Comparison of ENCODE assay signal across 17 cellular contexts in genomic region chr10:94293344-94293743, GRCh38.
DNase-seq lines count a peak whose midpoint lies in the region; ATAC-seq and TF ChIP-seq lines count a peak whose summit lies in the region.
"Had no signal": no experiment of that assay in that cellular context is flagged by ENCODE, and none has a peak within 500 bp of the region (broad histone marks: within the 10 kb centered on the region; RNA-seq: fewer than 3 reads in every experiment).

No MANE protein-coding gene starts in this region.

- POLR2A ChIA-PET in SK-N-SH (lab: Yijun Ruan, JAX): no interaction called here

- intact Hi-C loops in aorta (cut with DNase I): no loop called here

- no peaks in the 10 kb centered on the region for H3K9me2 ChIP-seq in SK-N-SH

- no peaks in the 10 kb centered on the region for H3K27me3 ChIP-seq in SK-N-SH (ENCODE audit: insufficient read depth)
- no peaks in the 10 kb centered on the region for H3K27me3 ChIP-seq in aorta (ENCODE audit: control insufficient read depth in 1 of 2, insufficient read depth in 2 of 2, low read length in 1 of 2)
- H3K27me3 ChIP-seq: transverse colon had no signal

- H3K4me1 ChIP-seq in SK-N-SH (ENCODE audit: control insufficient read depth in 1 of 2, insufficient read depth in 2 of 2, low read depth in 1 of 2, low read length in 1 of 2): peaks cover 6 to 13% of the 10 kb centered on the region in 2 experiments; a peak in 3 of 4 replicates
- H3K4me1 ChIP-seq in aorta (ENCODE audit: control insufficient read depth in 1 of 2, insufficient read depth in 2 of 2, low read length in 2 of 2): no peaks in the 10 kb centered on the region

- H3K9me3 ChIP-seq in SK-N-SH: no peaks in the 10 kb centered on the region
- no peaks in the 10 kb centered on the region for H3K9me3 ChIP-seq in aorta (ENCODE audit: control insufficient read depth, low read length)
- H3K9me3 ChIP-seq: transverse colon had no signal

- TF ChIP-seq RAD21 in SK-N-SH (IDR thresholded peaks at IDR 0.05; ENCODE audit: low read length): no peak

- H4K20me1 ChIP-seq in SK-N-SH (ENCODE audit: insufficient read depth): no peaks in the 10 kb centered on the region

- 17% methylated on average over 1 of the region's 1 CpG for WGBS in SK-N-SH (ENCODE audit: low lambda C conversion rate)
- WGBS in aorta, 2 donors: 0 to 3% methylated on average over 1 of the region's 1 CpG

- H2AFZ ChIP-seq in SK-N-SH (ENCODE audit: low read depth): no peak overlapping the region

- no peaks in the 10 kb centered on the region for H3K36me3 ChIP-seq in SK-N-SH (replicated peaks in 1 of 2; ENCODE audit: control insufficient read depth in 1 of 2, insufficient read depth in 2 of 2, low read length in 1 of 2)
- H3K36me3 ChIP-seq in aorta (ENCODE audit: control insufficient read depth in 1 of 2, insufficient read depth in 2 of 2, low read length in 1 of 2): peaks cover under 1 to 2% of the 10 kb centered on the region in 2 donors
- H3K36me3 ChIP-seq: transverse colon had no signal

- no peak for TF ChIP-seq EP300 in SK-N-SH (IDR thresholded peaks at IDR 0.05; ENCODE audit: borderline replicate concordance in 1 of 2, low read depth in 1 of 2, low read length in 1 of 2)

- H3K27ac ChIP-seq in SK-N-SH (ENCODE audit: low read depth in 2 of 2, low read length in 1 of 2) (peak overlapping the region in 1 of 2 experiments; percentile 35; a peak in 1 of 4 replicates), aorta (ENCODE audit: low read depth in 1 of 2, low read length in 2 of 2) (no peak overlapping the region)
- H3K27ac ChIP-seq: HL-60, transverse colon had no signal

- DNase-seq in SK-N-SH (no peak), fibroblast of gingiva (ENCODE audit: low read depth) (peak; percentile 38), left kidney (ENCODE audit: low read depth, low spot score) (peak; percentile 56), aorta (peak in 1 of 2 donors; percentile 54), HPDE6-E6E7 (ENCODE audit: extremely low spot score) (no peak)
- DNase-seq in activated CD4-positive, CD25-positive, alpha-beta regulatory T cell treated with anti-CD3 and anti-CD28 coated beads, Interleukin-2, amount 50 U/mL, for 72 hours: no peak
- DNase-seq: activated CD4-positive, alpha-beta T cell treated with anti-CD3 and anti-CD28 coated beads, Interleukin-2, amount 10 ng/mL, durations not matched to agents 24 days and 14 days; activated naive CD8-positive, alpha-beta T cell treated with anti-CD3 and anti-CD28 coated beads, Interleukin-2, amount 10 ng/mL, durations not matched to agents 7 days and 5 days; NCI-H1436; NCI-H2171; NCI-H524 treated with DMSO at 0.1 percent for 48 hours; nephron progenitor cell; stimulated activated CD4-positive, alpha-beta T cell treated with anti-CD3 and anti-CD28 coated beads, Interleukin-2, amount 100 ng/mL, for 48 hours; stimulated activated naive CD4-positive, alpha-beta T cell treated with Interleukin-2 at 50 U/mL for 16 hours had no signal

- H3F3A ChIP-seq in SK-N-SH (replicated peaks; ENCODE audit: insufficient read depth): peaks cover 6% of the 10 kb centered on the region

- no peak overlapping the region for H3K9ac ChIP-seq in SK-N-SH

- H3K79me2 ChIP-seq in SK-N-SH (ENCODE audit: insufficient read depth): no peaks in the 10 kb centered on the region

- no peak for TF ChIP-seq CTCF in SK-N-SH (IDR thresholded peaks at IDR 0.05)

- ATAC-seq in aorta (ENCODE audit: low FRiP score): peak; percentile 58
- no peak for ATAC-seq in HG02981 (IDR thresholded peaks at IDR 0.05; ENCODE audit: unreplicated experiment)

- H3K4me2 ChIP-seq in SK-N-SH: peak overlapping the region; percentile 3; the same call in 1 of the 2 replicates

- H3K4me3 ChIP-seq in SK-N-SH (ENCODE audit: low read depth in 2 of 2, low read length in 1 of 2) (no peak overlapping the region), aorta (ENCODE audit: low read length in 2 of 2) (no peak overlapping the region)
- H3K4me3 ChIP-seq: transverse colon had no signal

- CTCF ChIA-PET in SK-N-SH (lab: Yijun Ruan, JAX): no interaction called here

TF ChIP-seq in SK-N-SH, 30 proteins besides CTCF, POLR2A, EP300 and RAD21:
- no peak for TF ChIP-seq TAF1 (IDR thresholded peaks at IDR 0.05; ENCODE audit: borderline replicate concordance, low read depth, low read length)
- TF ChIP-seq REST (IDR thresholded peaks at IDR 0.05; ENCODE audit: low read depth, low read length): no peak
- TF ChIP-seq, protein P1, sequence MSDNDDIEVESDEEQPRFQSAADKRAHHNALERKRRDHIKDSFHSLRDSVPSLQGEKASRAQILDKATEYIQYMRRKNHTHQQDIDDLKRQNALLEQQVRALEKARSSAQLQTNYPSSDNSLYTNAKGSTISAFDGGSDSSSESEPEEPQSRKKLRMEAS (IDR thresholded peaks at IDR 0.05; ENCODE audit: low read depth): no peak
- no peak for TF ChIP-seq POLR2AphosphoS5 (IDR thresholded peaks at IDR 0.05; ENCODE audit: low read depth, low read length)
- TF ChIP-seq RCOR1 (IDR thresholded peaks at IDR 0.05; ENCODE audit: low read length): no peak
- no peak for TF ChIP-seq FOSL2 (IDR thresholded peaks at IDR 0.05; ENCODE audit: borderline replicate concordance, low read depth)
- no peak for TF ChIP-seq ELF1 (IDR thresholded peaks at IDR 0.05)
- TF ChIP-seq RXRA (IDR thresholded peaks at IDR 0.05; ENCODE audit: borderline replicate concordance, low read depth): no peak
- TF ChIP-seq GABPA (IDR thresholded peaks at IDR 0.05; ENCODE audit: low read depth): no peak
- no peak for TF ChIP-seq NRF1 (IDR thresholded peaks at IDR 0.05; ENCODE audit: low read depth, low read length)
- TF ChIP-seq FOXJ3 (CRISPR knock-in tag; IDR thresholded peaks at IDR 0.05): no peak
- TF ChIP-seq RFX5 (IDR thresholded peaks at IDR 0.05; ENCODE audit: low read length): no peak
- no peak for TF ChIP-seq TEAD4 (IDR thresholded peaks at IDR 0.05; ENCODE audit: borderline replicate concordance, insufficient read depth)

Comparison
In these comparisons a context has a peak if more than half of its experiments do, and no peak if none do; other contexts are left out.
1. DNase-seq: peak in fibroblast of gingiva (single experiment) and left kidney (single experiment); none in SK-N-SH (single experiment), HPDE6-E6E7 (single experiment) and activated CD4-positive, CD25-positive, alpha-beta regulatory T cell treated with anti-CD3 and anti-CD28 coated beads, Interleukin-2, amount 50 U/mL, for 72 hours (single experiment).